22 cellular contexts compared by ENCODE assay signal in the genomic region with DNA sequence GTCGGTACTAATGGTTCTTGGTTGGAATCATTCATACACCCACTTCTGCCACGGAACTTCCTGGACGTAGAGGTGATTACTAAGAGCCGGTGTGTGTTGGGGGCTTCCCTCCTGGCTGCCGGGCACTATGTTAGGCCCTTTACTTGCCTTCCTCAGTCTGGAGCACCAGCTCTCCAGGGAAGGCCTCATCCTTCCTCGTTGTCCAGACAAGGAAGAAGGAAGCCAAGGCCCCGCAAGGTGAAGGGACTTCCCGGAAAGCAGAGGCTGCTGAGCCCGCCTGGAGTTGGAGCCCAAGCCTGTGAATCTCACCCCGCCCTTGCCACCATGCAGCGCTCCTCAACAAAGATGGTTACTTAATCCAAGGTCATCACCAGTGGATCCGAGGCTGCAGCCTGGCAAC. TPM values are rescaled to one million over a fixed set of nuclear protein-coding genes. Genes with fewer than 3 reads are reported as not detected.
A peak's percentile ranks its signal among the peaks of the same experiment; 100 is the strongest.
DNase-seq lines count a peak whose midpoint lies in the region; ATAC-seq, FAIRE-seq and TF ChIP-seq lines count a peak whose summit lies in the region.
"Had no signal": no experiment of that assay in that cellular context is flagged by ENCODE, and none has a peak within 500 bp of the region (broad histone marks: within the 10 kb centered on the region; RNA-seq: fewer than 3 reads in every experiment).

No MANE protein-coding gene starts in this region.

- TF ChIP-seq CTCF in HepG2 (CRISPR knock-in tag; IDR thresholded peaks at IDR 0.05), result no peak
- TF ChIP-seq CTCF in right lobe of liver (IDR thresholded peaks at IDR 0.05), result no peak
- no peak for TF ChIP-seq CTCF in sigmoid colon (IDR thresholded peaks at IDR 0.05)
- no peak for TF ChIP-seq CTCF in mucosa of descending colon (IDR thresholded peaks at IDR 0.05)

- H3K4me2 ChIP-seq in HepG2 (ENCODE audit: low read depth, low read length), result no peak overlapping the region
- H3K4me2 ChIP-seq: A549; BLaER1 treated with 17β-estradiol and CSF1 and Interleukin-3, amounts not matched to agents 10 nM and 100 nM had no signal

- H3K4me1 ChIP-seq in HepG2 (ENCODE audit: insufficient read depth, low read length) (peaks cover 16% of the 10 kb centered on the region; the same call in 1 of the 2 replicates), right lobe of liver (no peaks in the 10 kb centered on the region), sigmoid colon (no peaks in the 10 kb centered on the region), mucosa of descending colon (ENCODE audit: low read depth) (no peaks in the 10 kb centered on the region)
- H3K4me1 ChIP-seq: A549; BE2C; BLaER1 treated with 17β-estradiol and CSF1 and Interleukin-3, amounts not matched to agents 10 nM and 100 nM had no signal

- H4K20me1 ChIP-seq in HepG2 (ENCODE audit: insufficient read depth, low read length), result no peaks in the 10 kb centered on the region

- no peak overlapping the region for H3K9ac ChIP-seq in HepG2 (ENCODE audit: insufficient read depth, low read depth, low read length)
- H3K9ac ChIP-seq: BLaER1 treated with 17β-estradiol and CSF1 and Interleukin-3, amounts not matched to agents 10 nM and 100 nM had no signal

- H3K27me3 ChIP-seq in HepG2 (ENCODE audit: control insufficient read depth in 1 of 2, insufficient read depth in 2 of 2, low read length in 2 of 2), result peaks cover 6 to 54% of the 10 kb centered on the region in 2 experiments; a peak in 4 of 5 replicates
- no peaks in the 10 kb centered on the region for H3K27me3 ChIP-seq in right lobe of liver
- no peaks in the 10 kb centered on the region for H3K27me3 ChIP-seq in sigmoid colon
- H3K27me3 ChIP-seq: BE2C; BLaER1 treated with 17β-estradiol and CSF1 and Interleukin-3, amounts not matched to agents 10 nM and 100 nM had no signal

- no TSS peak for BruUV-seq in HepG2 (replicated peaks; lab: Mats Ljungman, UMichigan)

- H2AFZ ChIP-seq in HepG2 (ENCODE audit: low read length), result no peak overlapping the region

- no peaks in the 10 kb centered on the region for H3K9me3 ChIP-seq in HepG2 (ENCODE audit: low read length)
- H3K9me3 ChIP-seq in right lobe of liver, result no peaks in the 10 kb centered on the region
- H3K9me3 ChIP-seq in sigmoid colon, result no peaks in the 10 kb centered on the region
- no peaks in the 10 kb centered on the region for H3K9me3 ChIP-seq in mucosa of descending colon
- H3K9me3 ChIP-seq: A549; BE2C; BLaER1 treated with 17β-estradiol and CSF1 and Interleukin-3, amounts not matched to agents 10 nM and 100 nM had no signal

- no peak overlapping the region for H3K4me3 ChIP-seq in HepG2 (replicated peaks in 1 of 3; ENCODE audit: insufficient read depth in 1 of 3, low read depth in 2 of 3, low read length in 3 of 3)
- no peak overlapping the region for H3K4me3 ChIP-seq in right lobe of liver
- no peak overlapping the region for H3K4me3 ChIP-seq in sigmoid colon
- H3K4me3 ChIP-seq in mucosa of descending colon, result no peak overlapping the region
- H3K4me3 ChIP-seq: A549; BLaER1 treated with 17β-estradiol and CSF1 and Interleukin-3, amounts not matched to agents 10 nM and 100 nM had no signal

- DNase-seq in HepG2 (ENCODE audit: low spot score) (no peak), right lobe of liver (no peak), ecto neural progenitor cell (ENCODE audit: low spot score) (peak; percentile 38), sigmoid colon (peak; percentile 49), mucosa of descending colon (no peak)
- DNase-seq: 8988T; ACHN; AML-193; BE2C; CD4-positive, alpha-beta T cell; CD8-positive, alpha-beta memory T cell; DMS53; DMS79 treated with DMSO at 0.1 percent for 48 hours; GF-D8; GOT3; HCEC 1CT had no signal

- H3K27ac ChIP-seq in HepG2 (ENCODE audit: extremely low read length, insufficient read depth, low read length) (no peak overlapping the region), right lobe of liver (no peak overlapping the region), sigmoid colon (no peak overlapping the region)
- H3K27ac ChIP-seq: A549; BLaER1 treated with 17β-estradiol and CSF1 and Interleukin-3, amounts not matched to agents 10 nM and 100 nM had no signal

- TF ChIP-seq RAD21 in HepG2 (CRISPR knock-in tag; IDR thresholded peaks at IDR 0.05), result no peak

- H3K36me3 ChIP-seq in HepG2 (replicated peaks in 1 of 2; ENCODE audit: control insufficient read depth in 1 of 2, insufficient read depth in 2 of 2, low read length in 2 of 2) (no peaks in the 10 kb centered on the region), right lobe of liver (no peaks in the 10 kb centered on the region), sigmoid colon (no peaks in the 10 kb centered on the region), mucosa of descending colon (ENCODE audit: low read depth) (no peaks in the 10 kb centered on the region)

- intact Hi-C loops in HepG2 (cut with micrococcal nuclease; ENCODE audit: unreplicated experiment) (no loop called here), right lobe of liver (cut with DNase I) (no loop called here), sigmoid colon (cut with DNase I) (no loop called here), mucosa of descending colon (cut with DNase I, micrococcal nuclease) (no loop called here)

- no peak for TF ChIP-seq POLR2A in HepG2 (IDR thresholded peaks at IDR 0.05; ENCODE audit: insufficient read depth in 1 of 2, low read depth in 2 of 2, low read length in 2 of 2)
- no peak for TF ChIP-seq POLR2A in right lobe of liver (IDR thresholded peaks at IDR 0.05)
- no peak for TF ChIP-seq POLR2A in sigmoid colon (IDR thresholded peaks at IDR 0.05)

- no peaks in the 10 kb centered on the region for H3K79me2 ChIP-seq in HepG2 (ENCODE audit: insufficient read depth, low read length)

- TF ChIP-seq EP300 in HepG2 (IDR thresholded peaks at IDR 0.05; ENCODE audit: low read depth in 2 of 2, low read length in 2 of 2), result no peak
- no peak for TF ChIP-seq EP300 in HepG2 (CRISPR knock-in tag; IDR thresholded peaks at IDR 0.05; ENCODE audit: borderline replicate concordance)
- no peak for TF ChIP-seq EP300 in sigmoid colon (IDR thresholded peaks at IDR 0.05)

- WGBS in HepG2 (ENCODE audit: low lambda C conversion rate), result 55% methylated on average over 11 of the region's 12 CpGs
- no CpG with 5 or more reads among the region's 12 CpGs for WGBS in right lobe of liver (ENCODE audit: insufficient coverage, low coverage, low lambda C conversion rate, missing lambda C conversion rate)
- WGBS in sigmoid colon, 2 donors, result 79 to 86% methylated on average over 12 of the region's 12 CpGs

- FAIRE-seq in HepG2 (lab: Jason Lieb, UNC), result no peak
- FAIRE-seq: A549, GM12891, GM18507, H54 had no signal

- POLR2A ChIA-PET in HepG2 (lab: Yijun Ruan, JAX), result interaction anchor here (1.2 kb wide), 1 partner anchor 9 kb away, joined by 3 read pairs; no protein-coding TSS in a partner anchor

- ATAC-seq in HepG2, result no peak
- no peak for ATAC-seq in right lobe of liver
- ATAC-seq in mucosa of descending colon, result no peak
- ATAC-seq in activated CD4-positive, CD25-positive, alpha-beta regulatory T cell treated with anti-CD3 and anti-CD28 coated beads, Interleukin-2, amount 50 U/mL, for 24 hours, result no peak
- ATAC-seq: A549 had no signal

- CTCF ChIA-PET in HepG2 (lab: Yijun Ruan, JAX; ENCODE audit: low intra/inter-chr PET ratio, low total read pairs), result no interaction called here

- in situ Hi-C loops in HepG2 (cut with HindIII; ENCODE audit: extremely low pct_ligation_motif_present, low pct_unique_long_range_greater_than_20kb), result no loop called here

RNA-seq across cellular contexts. Expression of a gene that starts 26.2 kb away (rescaled TPM):
- total RNA-seq in HepG2 (2016; rRNA removed; fragmentation: Illumina TruSeq; extraction: Trizol) (46.2 and 56.5 TPM in 2 replicates), right lobe of liver (10 to 100 TPM; 11.8 to 16.7 (median 13.5) TPM), sigmoid colon (10 to 100 TPM; 26.5 to 39.6 (median 34.8) TPM), mucosa of descending colon (10 to 100 TPM; 19.5 to 24.8 (median 22.6) TPM)
- 6.6 and 7.3 TPM in 2 replicates for total RNA-seq in HepG2 (2016; cell fraction: cytosol; rRNA removed; fragmentation: Illumina TruSeq; extraction: Trizol; ENCODE audit: low read depth)
- total RNA-seq in HepG2 (2016; cell fraction: insoluble cytoplasmic fraction; rRNA removed; fragmentation: Illumina TruSeq; extraction: Trizol), result 45.1 and 55.7 TPM in 2 replicates
- total RNA-seq in HepG2 (2016; cell fraction: membrane; rRNA removed; fragmentation: Illumina TruSeq; extraction: Trizol), result 15.6 and 16.1 TPM in 2 replicates
- 31.3 and 35.6 TPM in 2 replicates for total RNA-seq in HepG2 (2016; cell fraction: nucleus; rRNA removed; fragmentation: Illumina TruSeq; extraction: Trizol)
- polyA plus RNA-seq in HepG2 (2011; rRNA removed) (45.2 and 50.5 TPM in 2 replicates), sigmoid colon (10 to 100 TPM; 11.4 to 22.7 (median 15.3) TPM)
- polyA plus RNA-seq in HepG2 (2011; cell fraction: cytosol; rRNA removed), result 37.7 and 43.1 TPM in 2 replicates
- polyA plus RNA-seq in HepG2 (2011; cell fraction: nucleus; rRNA removed), result 28.8 and 29.0 TPM in 2 replicates
- 29.3 and 35.7 TPM in 2 replicates for polyA plus RNA-seq in HepG2 (2012)
- polyA plus RNA-seq in HepG2 (2016; cell fraction: cytosol; fragmentation: Illumina TruSeq; extraction: Trizol; ENCODE audit: low read depth), result 4.9 and 5.0 TPM in 2 replicates
- 57.6 and 57.7 TPM in 2 replicates for polyA plus RNA-seq in HepG2 (2016; cell fraction: insoluble cytoplasmic fraction; fragmentation: Illumina TruSeq; extraction: Trizol; ENCODE audit: low read depth)
- polyA plus RNA-seq in HepG2 (2016; cell fraction: membrane; fragmentation: Illumina TruSeq; extraction: Trizol; ENCODE audit: low read depth), result 9.6 and 9.7 TPM in 2 replicates
- polyA plus RNA-seq in HepG2 (2016; cell fraction: nucleus; fragmentation: Illumina TruSeq; extraction: Trizol; ENCODE audit: insufficient read depth, low read depth), result 41.9 and 45.1 TPM in 2 replicates
- polyA minus RNA-seq in HepG2 (2011; rRNA and poly(A)+ RNA removed; ENCODE audit: low replicate concordance), result 89.7 and 103 TPM in 2 replicates
- polyA minus RNA-seq in HepG2 (2011; cell fraction: cytosol; rRNA and poly(A)+ RNA removed), result 24.4 and 25.0 TPM in 2 replicates
- 26.8 and 34.2 TPM in 2 replicates for polyA minus RNA-seq in HepG2 (2011; cell fraction: nucleus; rRNA and poly(A)+ RNA removed)

RNA-seq across cellular contexts. Expression of a gene that starts 43.7 kb away (rescaled TPM):
- total RNA-seq in HepG2 (2016; rRNA removed; fragmentation: Illumina TruSeq; extraction: Trizol) (13.3 and 15.2 TPM in 2 replicates), right lobe of liver (10 to 100 TPM; 15.5 to 35.1 (median 23.2) TPM), sigmoid colon (10 to 100 TPM; 21.0 to 60.7 (median 37.5) TPM), mucosa of descending colon (10 to 100 TPM; 40.0 to 66.3 (median 43.5) TPM)
- total RNA-seq in HepG2 (2016; cell fraction: cytosol; rRNA removed; fragmentation: Illumina TruSeq; extraction: Trizol; ENCODE audit: low read depth), result 17.7 and 20.1 TPM in 2 replicates
- total RNA-seq in HepG2 (2016; cell fraction: insoluble cytoplasmic fraction; rRNA removed; fragmentation: Illumina TruSeq; extraction: Trizol), result 10.7 and 12.5 TPM in 2 replicates
- total RNA-seq in HepG2 (2016; cell fraction: membrane; rRNA removed; fragmentation: Illumina TruSeq; extraction: Trizol), result 30.2 and 36.1 TPM in 2 replicates
- 14.3 and 17.6 TPM in 2 replicates for total RNA-seq in HepG2 (2016; cell fraction: nucleus; rRNA removed; fragmentation: Illumina TruSeq; extraction: Trizol)
- polyA plus RNA-seq in HepG2 (2011; rRNA removed) (26.7 and 33.5 TPM in 2 replicates), sigmoid colon (10 to 100 TPM; 21.7 to 36.9 (median 23.4) TPM)
- polyA plus RNA-seq in HepG2 (2011; cell fraction: cytosol; rRNA removed), result 18.9 and 28.9 TPM in 2 replicates
- 81.3 and 93.4 TPM in 2 replicates for polyA plus RNA-seq in HepG2 (2011; cell fraction: nucleus; rRNA removed)
- 33.2 and 39.1 TPM in 2 replicates for polyA plus RNA-seq in HepG2 (2012)
- 42.6 and 57.9 TPM in 2 replicates for polyA plus RNA-seq in HepG2 (2016; cell fraction: cytosol; fragmentation: Illumina TruSeq; extraction: Trizol; ENCODE audit: low read depth)
- 32.0 and 44.7 TPM in 2 replicates for polyA plus RNA-seq in HepG2 (2016; cell fraction: insoluble cytoplasmic fraction; fragmentation: Illumina TruSeq; extraction: Trizol; ENCODE audit: low read depth)
- 45.4 and 49.0 TPM in 2 replicates for polyA plus RNA-seq in HepG2 (2016; cell fraction: membrane; fragmentation: Illumina TruSeq; extraction: Trizol; ENCODE audit: low read depth)
- polyA plus RNA-seq in HepG2 (2016; cell fraction: nucleus; fragmentation: Illumina TruSeq; extraction: Trizol; ENCODE audit: insufficient read depth, low read depth), result 63.9 and 68.5 TPM in 2 replicates
- 15.9 and 38.7 TPM in 2 replicates for polyA minus RNA-seq in HepG2 (2011; rRNA and poly(A)+ RNA removed; ENCODE audit: low replicate concordance)
- 33.7 and 42.9 TPM in 2 replicates for polyA minus RNA-seq in HepG2 (2011; cell fraction: cytosol; rRNA and poly(A)+ RNA removed)
- polyA minus RNA-seq in HepG2 (2011; cell fraction: nucleus; rRNA and poly(A)+ RNA removed), result 29.9 and 33.6 TPM in 2 replicates

Comparison
In these comparisons a context has a peak if more than half of its experiments do, and no peak if none do; other contexts are left out.
1. DNase-seq: peak in ecto neural progenitor cell (single experiment) and sigmoid colon (single experiment); none in HepG2 (single experiment), right lobe of liver (0 of 3) and mucosa of descending colon (0 of 3).